1 cellular context compared by ENCODE assay signal in genomic region chr2:195737531-195738162, GRCh38.
TF ChIP-seq lines count a peak whose summit lies in the region.

No MANE protein-coding gene starts in this region.

TF ChIP-seq in A549, 52 proteins besides CTCF, POLR2A, EP300 and RAD21 (continued from another document):
- TF ChIP-seq, protein P1, sequence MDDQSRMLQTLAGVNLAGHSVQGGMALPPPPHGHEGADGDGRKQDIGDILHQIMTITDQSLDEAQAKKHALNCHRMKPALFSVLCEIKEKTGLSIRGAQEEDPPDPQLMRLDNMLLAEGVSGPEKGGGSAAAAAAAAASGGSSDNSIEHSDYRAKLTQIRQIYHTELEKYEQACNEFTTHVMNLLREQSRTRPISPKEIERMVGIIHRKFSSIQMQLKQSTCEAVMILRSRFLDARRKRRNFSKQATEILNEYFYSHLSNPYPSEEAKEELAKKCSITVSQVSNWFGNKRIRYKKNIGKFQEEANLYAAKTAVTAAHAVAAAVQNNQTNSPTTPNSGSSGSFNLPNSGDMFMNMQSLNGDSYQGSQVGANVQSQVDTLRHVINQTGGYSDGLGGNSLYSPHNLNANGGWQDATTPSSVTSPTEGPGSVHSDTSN (IDR thresholded peaks at IDR 0.05), result no peak
- TF ChIP-seq HOXA7 (CRISPR knock-in tag; IDR thresholded peaks at IDR 0.05) (no peak), NFE2L2 (conservative IDR thresholded peaks at IDR 0.05; ENCODE audit: low read length) (no peak), PHF8 (IDR thresholded peaks at IDR 0.05; ENCODE audit: borderline replicate concordance, low read depth) (no peak)
